Comparison of ENCODE assay signal across 26 cellular contexts in genomic region chr14:105349992-105350391, GRCh38. TPM values are rescaled to one million over a fixed set of nuclear protein-coding genes. Genes with fewer than 3 reads are reported as not detected.
"Had no signal": no experiment of that assay in that cellular context is flagged by ENCODE, and none has a peak within 500 bp of the region (broad histone marks: within the 10 kb centered on the region; RNA-seq: fewer than 3 reads in every experiment).

No MANE protein-coding gene starts in this region.

- H2AFZ ChIP-seq: hepatocyte had no signal

- H3K4me3 Mint-ChIP-seq: immature natural killer cell, mesothelial cell of epicardium, naive B cell had no signal

- H3K36me3 Mint-ChIP-seq: naive B cell had no signal

- H3K4me1 ChIP-seq: foreskin keratinocyte had no signal

- H3K27ac Mint-ChIP-seq: immature natural killer cell, mesothelial cell of epicardium had no signal

- ATAC-seq: foreskin keratinocyte, gastroesophageal sphincter, heart left ventricle, left lung, left ventricle myocardium superior, lower lobe of right lung, mucosa of descending colon had no signal

- DNase-seq: dermis blood vessel endothelial cell; dorsolateral prefrontal cortex; effector CD4-positive, alpha-beta T cell; effector memory CD4-positive, alpha-beta T cell; foreskin keratinocyte; hypothalamus; immature natural killer cell; islet precursor cell; kidney; kidney glomerular epithelial cell; left ventricle myocardium superior; lower lobe of right lung; mesenchymal stem cell; mucosa of descending colon; naive B cell had no signal

- H3K27me3 Mint-ChIP-seq: naive B cell had no signal

- H3K4me3 ChIP-seq: coronary artery, dorsolateral prefrontal cortex, esophagus muscularis mucosa, gastroesophageal sphincter, heart left ventricle, hepatocyte, left lung, lower lobe of right lung, mucosa of descending colon had no signal

- H3K27me3 ChIP-seq: dorsolateral prefrontal cortex, esophagus muscularis mucosa, foreskin keratinocyte, gastroesophageal sphincter, heart left ventricle, hepatocyte, left lung had no signal

- H3K27ac ChIP-seq: coronary artery, esophagus muscularis mucosa, foreskin keratinocyte, gastroesophageal sphincter, heart left ventricle, hepatocyte, left lung, lower lobe of right lung had no signal

- H3K4me2 ChIP-seq: hepatocyte had no signal

- H3K9me3 ChIP-seq: esophagus muscularis mucosa, gastroesophageal sphincter, left lung, lower lobe of right lung, mucosa of descending colon had no signal

- FAIRE-seq: colon, endothelial cell of umbilical vein, frontal cortex, kidney had no signal

RNA-seq across cellular contexts. Expression of gene TEX22, which starts 48.3 kb away (rescaled TPM):
- total RNA-seq: hepatocyte, mesenteric fat pad had no signal
